ENCODE assay signal across 16 cellular contexts in genomic region chr2:172484706-172485105, GRCh38.
"Had no signal": no experiment of that assay in that cellular context is flagged by ENCODE, and none has a peak within 500 bp of the region (broad histone marks: within the 10 kb centered on the region; RNA-seq: fewer than 3 reads in every experiment).

No MANE protein-coding gene starts in this region.

- H3K27me3 ChIP-seq: ascending aorta, heart left ventricle, testis, upper lobe of right lung had no signal

- H3K27me3 Mint-ChIP-seq: activated CD4-positive, alpha-beta T cell treated with anti-CD3 and anti-CD28 coated beads, Interleukin-2, amount 10 ng/mL, durations not matched to agents 7 days and 5 days; activated naive CD8-positive, alpha-beta T cell treated with anti-CD3 and anti-CD28 coated beads, Interleukin-2, amount 50 U/mL, for 24 hours; memory B cell; stimulated activated naive CD8-positive, alpha-beta T cell treated with anti-CD3 and anti-CD28 coated beads, Interleukin-15, amount 100 ng/mL, for 72 hours had no signal

- H3K9me3 ChIP-seq: ascending aorta, heart left ventricle, testis, upper lobe of right lung had no signal

- H3K9ac ChIP-seq: parathyroid adenoma had no signal

- ATAC-seq: activated naive CD8-positive, alpha-beta T cell treated with anti-CD3 and anti-CD28 coated beads, Interleukin-2, amount 50 U/mL, for 24 hours; heart left ventricle; stimulated activated naive CD8-positive, alpha-beta T cell treated with anti-CD3 and anti-CD28 coated beads, Interleukin-15, amount 100 ng/mL, for 72 hours; upper lobe of right lung had no signal

- H2AFZ ChIP-seq: parathyroid adenoma had no signal

- H3K4me1 ChIP-seq: ascending aorta, parathyroid adenoma had no signal

- H3K79me2 ChIP-seq: parathyroid adenoma had no signal

- H3K27ac Mint-ChIP-seq: activated CD4-positive, alpha-beta T cell treated with anti-CD3 and anti-CD28 coated beads, Interleukin-2, amount 10 ng/mL, durations not matched to agents 7 days and 5 days; activated naive CD8-positive, alpha-beta T cell treated with anti-CD3 and anti-CD28 coated beads, Interleukin-2, amount 50 U/mL, for 24 hours had no signal

- H3K4me3 ChIP-seq: ascending aorta, heart left ventricle, testis, upper lobe of right lung had no signal

- H3K4me3 Mint-ChIP-seq: activated CD4-positive, alpha-beta T cell treated with anti-CD3 and anti-CD28 coated beads, Interleukin-2, amount 10 ng/mL, durations not matched to agents 7 days and 5 days; activated naive CD8-positive, alpha-beta T cell treated with anti-CD3 and anti-CD28 coated beads, Interleukin-2, amount 50 U/mL, for 24 hours; memory B cell; neural crest cell; stimulated activated naive CD8-positive, alpha-beta T cell treated with anti-CD3 and anti-CD28 coated beads, Interleukin-15, amount 100 ng/mL, for 72 hours had no signal

- H3K9me3 Mint-ChIP-seq: activated CD4-positive, alpha-beta T cell treated with anti-CD3 and anti-CD28 coated beads, Interleukin-2, amount 10 ng/mL, durations not matched to agents 7 days and 5 days; activated naive CD8-positive, alpha-beta T cell treated with anti-CD3 and anti-CD28 coated beads, Interleukin-2, amount 50 U/mL, for 24 hours; memory B cell; neural crest cell; stimulated activated naive CD8-positive, alpha-beta T cell treated with anti-CD3 and anti-CD28 coated beads, Interleukin-15, amount 100 ng/mL, for 72 hours had no signal

- DNase-seq: activated CD4-positive, CD25-positive, alpha-beta regulatory T cell; activated naive CD8-positive, alpha-beta T cell treated with anti-CD3 and anti-CD28 coated beads, Interleukin-2, amount 50 U/mL, for 24 hours; activated T-cell treated with anti-CD3 and anti-CD28 coated beads for 4 hours; foreskin melanocyte; heart left ventricle; islet precursor cell; stimulated activated CD4-positive, alpha-beta T cell treated with anti-CD3 and anti-CD28 coated beads, Interleukin-15, amount 100 ng/mL, for 24 hours; stimulated activated CD4-positive, alpha-beta T cell treated with anti-CD3 and anti-CD28 coated beads, Interleukin-4, amount 100 ng/mL, for 24 hours; stimulated activated naive CD8-positive, alpha-beta T cell treated with anti-CD3 and anti-CD28 coated beads, Interleukin-15, amount 100 ng/mL, for 72 hours; testis; upper lobe of right lung had no signal

- H3K27ac ChIP-seq: ascending aorta, heart left ventricle, parathyroid adenoma, testis, upper lobe of right lung had no signal
